ENCODE assay signal across 1 cellular context in the genomic region with DNA sequence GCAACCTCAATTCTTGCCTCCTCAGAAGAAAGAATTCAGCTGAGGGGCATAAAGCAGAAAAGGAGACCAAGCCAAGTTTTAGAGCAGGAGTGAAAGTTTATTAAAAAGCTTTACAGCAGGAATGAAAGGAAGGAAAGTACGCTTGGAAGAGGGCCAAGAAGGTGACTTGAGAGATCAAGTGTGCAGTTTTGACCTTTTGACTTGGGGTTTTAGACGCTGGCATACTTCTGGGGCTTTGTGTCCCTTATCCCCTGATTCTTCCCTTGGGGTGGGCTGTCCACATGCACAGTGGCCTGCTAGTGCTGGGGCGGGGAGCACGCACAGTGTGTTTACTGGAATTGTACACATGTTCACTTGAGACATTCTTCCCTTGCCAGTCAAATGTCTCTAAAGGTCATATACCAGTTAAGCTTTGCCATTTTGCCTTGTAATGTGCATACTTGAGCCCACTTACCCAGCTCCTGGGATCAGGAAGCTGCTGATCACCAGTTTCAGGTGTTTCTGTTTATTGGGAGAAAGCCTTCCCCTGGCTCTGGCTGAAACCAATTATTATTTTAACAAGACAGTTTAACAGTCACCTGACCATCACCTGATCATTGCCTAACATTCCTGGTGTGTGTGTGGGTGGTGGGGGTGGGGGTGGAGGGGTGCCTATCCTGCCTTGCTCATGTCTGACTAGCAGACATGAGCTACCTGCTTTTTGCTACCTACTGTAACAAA.
A peak's percentile ranks its signal among the peaks of the same experiment; 100 is the strongest.
TF ChIP-seq lines count a peak whose summit lies in the region.

No MANE protein-coding gene starts in this region.

TF ChIP-seq in HEK293, 187 proteins besides CTCF, POLR2A, EP300 and RAD21:
- TF ChIP-seq PRDM1 (tag by site-specific recombination; IDR thresholded peaks at IDR 0.05) (peak; percentile 40; the same call in 1 of the 2 replicates), ZNF140 (tag by site-specific recombination; IDR thresholded peaks at IDR 0.05) (no peak), ZNF416 (tag by site-specific recombination; IDR thresholded peaks at IDR 0.05) (no peak)
